Comparison of ENCODE assay signal across 7 cellular contexts in the genomic region with DNA sequence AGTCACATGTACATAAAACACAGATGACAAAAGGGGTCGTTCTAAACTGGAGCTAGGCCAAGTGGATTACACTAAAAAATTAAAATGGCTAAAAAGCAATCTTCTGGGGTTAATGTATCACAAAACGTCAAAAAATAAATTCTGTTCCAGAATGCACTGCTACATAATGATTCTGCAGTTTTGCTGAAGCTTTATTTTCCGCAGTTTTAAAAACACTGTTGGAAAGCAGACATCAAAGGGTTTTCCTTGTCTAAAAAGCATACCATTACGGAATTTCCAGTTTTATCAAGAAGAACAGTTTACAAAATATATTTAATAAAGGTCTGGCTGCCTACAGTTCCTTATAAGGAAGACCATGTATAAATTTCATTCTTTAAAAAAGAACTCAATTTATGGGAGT. TPM values are rescaled to one million over a fixed set of nuclear protein-coding genes. Genes with fewer than 3 reads are reported as not detected.
A peak's percentile ranks its signal among the peaks of the same experiment; 100 is the strongest.
DNase-seq lines count a peak whose midpoint lies in the region; FAIRE-seq and TF ChIP-seq lines count a peak whose summit lies in the region.

No MANE protein-coding gene starts in this region.

- H3K27ac ChIP-seq in HEK293 (ENCODE audit: extremely low read depth, low read depth, low read length), result no peak overlapping the region
- H3K27ac ChIP-seq in WERI-Rb-1, result peak overlapping the region; percentile 89
- H3K27ac ChIP-seq in spleen, result peak overlapping the region; percentile 74 to 94 (median 90)

- intact Hi-C loops in spleen (cut with DNase I; ENCODE audit: low total_unique reads), result no loop called here

- H3K36me3 ChIP-seq in HEK293 (ENCODE audit: control insufficient read depth in 2 of 2, insufficient read depth in 1 of 2, low read length in 2 of 2) (no peaks in the 10 kb centered on the region), WERI-Rb-1 (peaks cover 4% of the 10 kb centered on the region), iPS-15b (ENCODE audit: control insufficient read depth, insufficient read depth, low read length) (no peaks in the 10 kb centered on the region), spleen (no peaks in the 10 kb centered on the region)

- H3K9ac ChIP-seq in iPS-15b (ENCODE audit: low read depth, low read length), result no peak overlapping the region

- TF ChIP-seq CTCF in HEK293 (tag by site-specific recombination; IDR thresholded peaks at IDR 0.05) (no peak), WERI-Rb-1 (IDR thresholded peaks at IDR 0.05; ENCODE audit: low read depth, low read length) (no peak), spleen (IDR thresholded peaks at IDR 0.05 in 8 of 11, conservative IDR thresholded peaks at IDR 0.05 in 3 of 11) (no peak), GM13976 (IDR thresholded peaks at IDR 0.05; ENCODE audit: borderline replicate concordance, control extremely low read depth, extremely low read depth, insufficient read depth, missing control alignments) (no peak)

- peak overlapping the region; percentile 74 for H3K4me3 ChIP-seq in HEK293 (ENCODE audit: low read depth, low read length)
- peak overlapping the region; percentile 94 for H3K4me3 ChIP-seq in WERI-Rb-1 (ENCODE audit: low read depth, low read length)
- H3K4me3 ChIP-seq in iPS-15b (ENCODE audit: low read depth, low read length), result peak overlapping the region; percentile 98
- H3K4me3 ChIP-seq in spleen, result peak overlapping the region in 6 of 8 donors; percentile 3 to 97 (median 92)

- CTCF ChIA-PET in HEK293 (lab: Yijun Ruan, JAX), result interaction anchor here (0.6 to 2.1 kb wide), 5 partner anchors 11 to 505 kb away, joined by 3 to 5 read pairs (median 4); no protein-coding TSS in a partner anchor

- in situ Hi-C loops in GM13976 (cut with MboI; ENCODE audit: low sequenced_read_pairs, unreplicated experiment), result no loop called here

- H3K4me1 ChIP-seq in HEK293 (ENCODE audit: control insufficient read depth, insufficient read depth, low read length) (peaks cover 4% of the 10 kb centered on the region; the same call in 1 of the 2 replicates), iPS-15b (ENCODE audit: control insufficient read depth, insufficient read depth, low read length) (peaks cover 9% of the 10 kb centered on the region), spleen (peaks cover 0 to 51% (median 28%) of the 10 kb centered on the region in 6 donors)

- no peaks in the 10 kb centered on the region for H3K9me3 ChIP-seq in HEK293 (ENCODE audit: control insufficient read depth, insufficient read depth, low read depth, low read length)
- no peaks in the 10 kb centered on the region for H3K9me3 ChIP-seq in WERI-Rb-1 (ENCODE audit: severe bottlenecking)
- no peaks in the 10 kb centered on the region for H3K9me3 ChIP-seq in iPS-15b (ENCODE audit: control insufficient read depth, insufficient read depth, low read length)
- no peaks in the 10 kb centered on the region for H3K9me3 ChIP-seq in spleen

- 39 to 59% (median 52%) methylated on average over 4 of the region's 4 CpGs for WGBS in spleen, 5 donors

- H3K27me3 ChIP-seq in WERI-Rb-1 (ENCODE audit: insufficient read depth, low read depth, severe bottlenecking) (no peaks in the 10 kb centered on the region), iPS-15b (ENCODE audit: control insufficient read depth, insufficient read depth, low read length) (peaks cover 24% of the 10 kb centered on the region), spleen (replicated peaks in 1 of 7) (peaks cover 0 to 16% (median 0%) of the 10 kb centered on the region in 7 donors)

- DNase-seq in WERI-Rb-1 (no peak), spleen (no peak), HTR-8/SVneo (ENCODE audit: insufficient read length, low spot score) (no peak), nucleus accumbens (lab: John Stamatoyannopoulos, UW) (no peak), GM13976 (ENCODE audit: low spot score) (no peak)

- POLR2A ChIA-PET in HEK293 (lab: Yijun Ruan, JAX), result no interaction called here

- TF ChIP-seq POLR2A in spleen (IDR thresholded peaks at IDR 0.05), result no peak

- no peak for FAIRE-seq in HTR-8/SVneo (lab: Jason Lieb, UNC)

TF ChIP-seq in HEK293, 187 proteins besides CTCF, POLR2A, EP300 and RAD21:
- no peak for TF ChIP-seq ZNF248 (tag by site-specific recombination; IDR thresholded peaks at IDR 0.05)
- no peak for TF ChIP-seq ZNF707 (tag by site-specific recombination; IDR thresholded peaks at IDR 0.05)
- no peak for TF ChIP-seq ZNF530 (tag by site-specific recombination; IDR thresholded peaks at IDR 0.05; ENCODE audit: low read depth)
- TF ChIP-seq SP3 (tag by site-specific recombination; IDR thresholded peaks at IDR 0.05), result no peak
- TF ChIP-seq ZNF37A (tag by site-specific recombination; IDR thresholded peaks at IDR 0.05), result no peak
- no peak for TF ChIP-seq ZSCAN30 (tag by site-specific recombination; IDR thresholded peaks at IDR 0.05)
- TF ChIP-seq SETDB1 (IDR thresholded peaks at IDR 0.05; ENCODE audit: insufficient read length, low read length), result no peak
- no peak for TF ChIP-seq ZNF155 (tag by site-specific recombination; IDR thresholded peaks at IDR 0.05)
- TF ChIP-seq KLF7 (tag by site-specific recombination; IDR thresholded peaks at IDR 0.05; ENCODE audit: borderline replicate concordance), result no peak
- no peak for TF ChIP-seq GLIS1 (tag by site-specific recombination; IDR thresholded peaks at IDR 0.05)
- TF ChIP-seq, protein P1, sequence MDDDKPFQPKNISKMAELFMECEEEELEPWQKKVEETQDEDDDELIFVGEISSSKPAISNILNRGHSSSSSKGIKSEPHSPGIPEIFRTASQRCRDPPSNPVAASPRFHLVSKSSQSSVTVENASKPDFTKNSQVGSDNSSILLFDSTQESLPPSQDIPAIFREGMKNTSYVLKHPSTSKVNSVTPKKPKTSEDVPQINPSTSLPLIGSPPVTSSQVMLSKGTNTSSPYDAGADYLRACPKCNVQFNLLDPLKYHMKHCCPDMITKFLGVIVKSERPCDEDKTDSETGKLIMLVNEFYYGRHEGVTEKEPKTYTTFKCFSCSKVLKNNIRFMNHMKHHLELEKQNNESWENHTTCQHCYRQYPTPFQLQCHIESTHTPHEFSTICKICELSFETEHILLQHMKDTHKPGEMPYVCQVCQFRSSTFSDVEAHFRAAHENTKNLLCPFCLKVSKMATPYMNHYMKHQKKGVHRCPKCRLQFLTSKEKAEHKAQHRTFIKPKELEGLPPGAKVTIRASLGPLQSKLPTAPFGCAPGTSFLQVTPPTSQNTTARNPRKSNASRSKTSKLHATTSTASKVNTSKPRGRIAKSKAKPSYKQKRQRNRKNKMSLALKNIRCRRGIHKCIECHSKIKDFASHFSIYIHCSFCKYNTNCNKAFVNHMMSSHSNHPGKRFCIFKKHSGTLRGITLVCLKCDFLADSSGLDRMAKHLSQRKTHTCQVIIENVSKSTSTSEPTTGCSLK (tag by site-specific recombination; IDR thresholded peaks at IDR 0.05), result no peak
- TF ChIP-seq, protein P2, sequence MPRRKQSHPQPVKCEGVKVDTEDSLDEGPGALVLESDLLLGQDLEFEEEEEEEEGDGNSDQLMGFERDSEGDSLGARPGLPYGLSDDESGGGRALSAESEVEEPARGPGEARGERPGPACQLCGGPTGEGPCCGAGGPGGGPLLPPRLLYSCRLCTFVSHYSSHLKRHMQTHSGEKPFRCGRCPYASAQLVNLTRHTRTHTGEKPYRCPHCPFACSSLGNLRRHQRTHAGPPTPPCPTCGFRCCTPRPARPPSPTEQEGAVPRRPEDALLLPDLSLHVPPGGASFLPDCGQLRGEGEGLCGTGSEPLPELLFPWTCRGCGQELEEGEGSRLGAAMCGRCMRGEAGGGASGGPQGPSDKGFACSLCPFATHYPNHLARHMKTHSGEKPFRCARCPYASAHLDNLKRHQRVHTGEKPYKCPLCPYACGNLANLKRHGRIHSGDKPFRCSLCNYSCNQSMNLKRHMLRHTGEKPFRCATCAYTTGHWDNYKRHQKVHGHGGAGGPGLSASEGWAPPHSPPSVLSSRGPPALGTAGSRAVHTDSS (tag by site-specific recombination; IDR thresholded peaks at IDR 0.05), result no peak
- no peak for TF ChIP-seq ZNF292 (tag by site-specific recombination; IDR thresholded peaks at IDR 0.05; ENCODE audit: borderline replicate concordance, low read depth)

RNA-seq across cellular contexts. Expression of a gene that starts 1.4 kb away (rescaled TPM):
- total RNA-seq in spleen, result 100 to 1,000 TPM in 2 of 7 donors, 10 to 100 TPM in 5; 57.9 to 140 (median 72.1) TPM
- polyA plus RNA-seq in spleen, result 10 to 100 TPM; 11.1 to 33.5 (median 21.1) TPM
